1 cellular context compared by ENCODE assay signal in the genomic region with DNA sequence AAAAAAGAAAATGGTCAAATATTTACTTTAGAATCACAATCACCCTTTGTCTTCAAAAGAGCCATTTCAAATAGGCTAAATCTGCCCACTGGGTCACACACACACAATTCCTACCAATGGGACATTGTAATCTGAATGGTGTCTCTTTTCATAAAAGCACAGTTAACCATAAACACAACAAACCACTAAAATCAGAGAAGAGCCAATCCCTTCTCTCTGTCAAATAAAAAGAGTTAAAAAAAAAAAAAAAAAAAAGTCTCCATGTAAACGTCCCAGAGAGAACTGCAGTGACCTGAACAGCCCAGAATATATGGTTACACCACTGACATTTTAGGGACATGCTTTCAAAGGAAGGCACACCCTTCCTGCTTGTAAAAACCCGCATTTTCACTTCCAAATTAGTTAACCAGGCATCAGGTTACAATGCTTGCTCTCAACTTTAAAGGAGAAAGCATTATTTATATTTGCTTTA.
TF ChIP-seq lines count a peak whose summit lies in the region.

No MANE protein-coding gene starts in this region.

TF ChIP-seq in HepG2, 621 proteins besides CTCF, POLR2A, EP300 and RAD21 (continued from another document):
- no peak for TF ChIP-seq KAT2B (IDR thresholded peaks at IDR 0.05; ENCODE audit: borderline replicate concordance, low read depth, low read length)
- TF ChIP-seq MIER3 (CRISPR knock-in tag; IDR thresholded peaks at IDR 0.05; ENCODE audit: borderline replicate concordance), result no peak
- TF ChIP-seq ZNF703 (CRISPR knock-in tag; IDR thresholded peaks at IDR 0.05; ENCODE audit: borderline replicate concordance), result no peak
- TF ChIP-seq ZC3H4 (CRISPR knock-in tag; IDR thresholded peaks at IDR 0.05; ENCODE audit: borderline replicate concordance), result no peak
- TF ChIP-seq NFKB2 (CRISPR knock-in tag; IDR thresholded peaks at IDR 0.05; ENCODE audit: borderline replicate concordance), result no peak
- TF ChIP-seq ZMAT3 (CRISPR knock-in tag; conservative IDR thresholded peaks at IDR 0.05), result no peak
- TF ChIP-seq ZBTB42 (CRISPR knock-in tag; IDR thresholded peaks at IDR 0.05), result no peak
- no peak for TF ChIP-seq REPIN1 (CRISPR knock-in tag; IDR thresholded peaks at IDR 0.05; ENCODE audit: borderline replicate concordance, low read depth)
- TF ChIP-seq ZNF143 (CRISPR knock-in tag; IDR thresholded peaks at IDR 0.05), result no peak
- TF ChIP-seq, protein P1, sequence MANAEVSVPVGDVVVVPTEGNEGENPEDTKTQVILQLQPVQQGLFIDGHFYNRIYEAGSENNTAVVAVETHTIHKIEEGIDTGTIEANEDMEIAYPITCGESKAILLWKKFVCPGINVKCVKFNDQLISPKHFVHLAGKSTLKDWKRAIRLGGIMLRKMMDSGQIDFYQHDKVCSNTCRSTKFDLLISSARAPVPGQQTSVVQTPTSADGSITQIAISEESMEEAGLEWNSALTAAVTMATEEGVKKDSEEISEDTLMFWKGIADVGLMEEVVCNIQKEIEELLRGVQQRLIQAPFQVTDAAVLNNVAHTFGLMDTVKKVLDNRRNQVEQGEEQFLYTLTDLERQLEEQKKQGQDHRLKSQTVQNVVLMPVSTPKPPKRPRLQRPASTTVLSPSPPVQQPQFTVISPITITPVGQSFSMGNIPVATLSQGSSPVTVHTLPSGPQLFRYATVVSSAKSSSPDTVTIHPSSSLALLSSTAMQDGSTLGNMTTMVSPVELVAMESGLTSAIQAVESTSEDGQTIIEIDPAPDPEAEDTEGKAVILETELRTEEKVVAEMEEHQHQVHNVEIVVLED (CRISPR knock-in tag; IDR thresholded peaks at IDR 0.05; ENCODE audit: borderline replicate concordance), result no peak
- no peak for TF ChIP-seq ZSCAN30 (CRISPR knock-in tag; IDR thresholded peaks at IDR 0.05)
- TF ChIP-seq, protein P2, sequence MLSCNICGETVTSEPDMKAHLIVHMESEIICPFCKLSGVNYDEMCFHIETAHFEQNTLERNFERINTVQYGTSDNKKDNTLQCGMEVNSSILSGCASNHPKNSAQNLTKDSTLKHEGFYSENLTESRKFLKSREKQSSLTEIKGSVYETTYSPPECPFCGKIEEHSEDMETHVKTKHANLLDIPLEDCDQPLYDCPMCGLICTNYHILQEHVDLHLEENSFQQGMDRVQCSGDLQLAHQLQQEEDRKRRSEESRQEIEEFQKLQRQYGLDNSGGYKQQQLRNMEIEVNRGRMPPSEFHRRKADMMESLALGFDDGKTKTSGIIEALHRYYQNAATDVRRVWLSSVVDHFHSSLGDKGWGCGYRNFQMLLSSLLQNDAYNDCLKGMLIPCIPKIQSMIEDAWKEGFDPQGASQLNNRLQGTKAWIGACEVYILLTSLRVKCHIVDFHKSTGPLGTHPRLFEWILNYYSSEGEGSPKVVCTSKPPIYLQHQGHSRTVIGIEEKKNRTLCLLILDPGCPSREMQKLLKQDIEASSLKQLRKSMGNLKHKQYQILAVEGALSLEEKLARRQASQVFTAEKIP (CRISPR knock-in tag; IDR thresholded peaks at IDR 0.05; ENCODE audit: borderline replicate concordance), result no peak
- TF ChIP-seq ZMYM2 (CRISPR knock-in tag; IDR thresholded peaks at IDR 0.05), result no peak
- TF ChIP-seq KDM6A (CRISPR knock-in tag; IDR thresholded peaks at IDR 0.05; ENCODE audit: low read depth), result no peak
